In genomic region chr17:80790021-80790765, GRCh38 we compare ENCODE assay signal across 8 cellular contexts.
A peak's percentile ranks its signal among the peaks of the same experiment; 100 is the strongest.
DNase-seq lines count a peak whose midpoint lies in the region; ATAC-seq and TF ChIP-seq lines count a peak whose summit lies in the region.

No MANE protein-coding gene starts in this region.

- H4K20me1 ChIP-seq in neural progenitor cell (ENCODE audit: low read depth), result peaks cover 12% of the 10 kb centered on the region

- 0 out of 3 replicates have a peak, but pooled peaks have one; percentile 21 for TF ChIP-seq CTCF in GM12872 (IDR thresholded peaks at IDR 0.05; ENCODE audit: insufficient read depth, low read depth, low read length)
- no peak for TF ChIP-seq CTCF in neural progenitor cell (IDR thresholded peaks at IDR 0.05)

- peaks cover 24% of the 10 kb centered on the region for H3K4me1 ChIP-seq in neural progenitor cell

- ATAC-seq in HG02852 (IDR thresholded peaks at IDR 0.05; ENCODE audit: unreplicated experiment), result peak; percentile 62
- peak; percentile 19 for ATAC-seq in activated T-helper 17 cell treated with anti-CD3 and anti-CD28 coated beads, Interleukin-2, amount 50 U/mL, for 72 hours (replicated peaks)

- no peak overlapping the region for H2AFZ ChIP-seq in neural progenitor cell (replicated peaks)

- H3F3A ChIP-seq in neural progenitor cell (ENCODE audit: low read depth), result no peaks in the 10 kb centered on the region

- no peaks in the 10 kb centered on the region for H3K27me3 Mint-ChIP-seq in activated T-helper 17 cell treated with anti-CD3 and anti-CD28 coated beads, Interleukin-2, amount 50 U/mL, for 72 hours
- H3K27me3 Mint-ChIP-seq in neural progenitor cell (ENCODE audit: insufficient read depth, low read depth), result no peaks in the 10 kb centered on the region

- no peak overlapping the region for H3K4me2 ChIP-seq in neural progenitor cell

- H3K27me3 ChIP-seq in neural progenitor cell, result no peaks in the 10 kb centered on the region

- H3K9me3 ChIP-seq in neural progenitor cell (ENCODE audit: low read depth), result no peaks in the 10 kb centered on the region

- no peak overlapping the region for H3K9ac ChIP-seq in neural progenitor cell

- peaks cover 9% of the 10 kb centered on the region for H3K9me3 Mint-ChIP-seq in activated T-helper 17 cell treated with anti-CD3 and anti-CD28 coated beads, Interleukin-2, amount 50 U/mL, for 72 hours
- H3K9me3 Mint-ChIP-seq in neural progenitor cell, result peaks cover 2% of the 10 kb centered on the region

- H3K4me3 Mint-ChIP-seq in activated T-helper 17 cell treated with anti-CD3 and anti-CD28 coated beads, Interleukin-2, amount 50 U/mL, for 72 hours, result peak overlapping the region; percentile 82
- peak overlapping the region; percentile 6 for H3K4me3 Mint-ChIP-seq in neural progenitor cell

- H3K79me2 ChIP-seq in neural progenitor cell (ENCODE audit: low read depth), result no peaks in the 10 kb centered on the region

- no peak overlapping the region for H3K4me3 ChIP-seq in neural progenitor cell

- DNase-seq in neural progenitor cell (ENCODE audit: low spot score) (no peak), COR-L47 (lab: John Stamatoyannopoulos, UW) (no peak), COLO829 (ENCODE audit: low spot score) (no peak), hypothalamus (lab: John Stamatoyannopoulos, UW) (no peak), NCI-H1436 treated with DMSO at 0.1 percent for 48 hours (lab: John Stamatoyannopoulos, UW) (no peak)

- peaks cover 63% of the 10 kb centered on the region for H3K36me3 Mint-ChIP-seq in activated T-helper 17 cell treated with anti-CD3 and anti-CD28 coated beads, Interleukin-2, amount 50 U/mL, for 72 hours (ENCODE audit: low read depth)
- peaks cover 12% of the 10 kb centered on the region for H3K36me3 Mint-ChIP-seq in neural progenitor cell

- H3K27ac ChIP-seq in neural progenitor cell, result no peak overlapping the region

- H3K36me3 ChIP-seq in neural progenitor cell, result no peaks in the 10 kb centered on the region

- peaks cover 67% of the 10 kb centered on the region for H3K4me1 Mint-ChIP-seq in activated T-helper 17 cell treated with anti-CD3 and anti-CD28 coated beads, Interleukin-2, amount 50 U/mL, for 72 hours
- peaks cover 48% of the 10 kb centered on the region for H3K4me1 Mint-ChIP-seq in neural progenitor cell

- peak overlapping the region; percentile 95 for H3K27ac Mint-ChIP-seq in activated T-helper 17 cell treated with anti-CD3 and anti-CD28 coated beads, Interleukin-2, amount 50 U/mL, for 72 hours
- peak overlapping the region; percentile 43 for H3K27ac Mint-ChIP-seq in neural progenitor cell
